ENCODE assay signal across 8 cellular contexts in the genomic region with DNA sequence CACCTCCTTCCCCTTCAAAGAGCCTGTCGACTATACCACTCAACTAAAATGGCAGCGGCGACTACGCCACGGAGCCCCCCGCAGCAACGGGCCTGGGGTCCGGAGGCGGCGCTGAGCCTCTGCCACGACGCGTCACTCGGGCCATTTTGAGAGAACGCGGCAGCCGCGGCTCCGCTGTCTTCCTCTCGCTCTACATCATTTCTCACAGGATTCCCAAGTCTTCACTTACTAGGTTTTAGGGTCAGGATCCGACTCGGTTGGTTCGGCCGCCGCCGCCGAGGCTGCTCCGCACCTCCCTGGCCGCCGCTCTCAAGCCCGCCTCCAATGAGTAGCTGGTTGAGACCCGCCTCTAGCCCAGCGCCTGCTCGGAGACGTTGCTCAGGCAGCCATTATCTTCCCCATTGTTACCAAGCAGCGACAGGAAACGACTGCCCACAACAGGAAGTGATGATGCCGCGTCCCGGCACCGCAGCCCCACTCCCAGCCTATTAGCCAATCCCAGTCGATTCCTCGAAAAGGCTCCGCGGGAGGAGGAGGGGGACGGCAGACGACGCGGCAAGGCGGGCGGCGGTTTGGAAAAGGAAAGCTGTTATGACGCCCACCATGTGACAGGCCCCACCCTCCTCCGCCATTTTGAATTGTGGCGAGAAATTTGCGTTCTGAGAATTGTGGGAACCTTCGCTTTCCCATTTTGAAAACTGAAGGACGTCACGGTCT. TPM values are rescaled to one million over a fixed set of nuclear protein-coding genes. Genes with fewer than 3 reads are reported as not detected.
DNase-seq lines count a peak whose midpoint lies in the region; ATAC-seq, FAIRE-seq and TF ChIP-seq lines count a peak whose summit lies in the region.

TSS of gene RLIM (minus strand) at position 432 of the 717 bp plus-strand sequence. CDS start 18,647 bp downstream, outside the sequence.

- peak within 1 kb of the TSS; percentile 74 for H3K4me2 ChIP-seq in keratinocyte (ENCODE audit: control insufficient read depth, extremely low read depth, insufficient read depth, low read depth, low read length)

- dilution Hi-C loops in keratinocyte (cut with MboI; ENCODE audit: extremely low pct_ligation_motif_present, low sequenced_read_pairs): no loop called here

- no peaks in the 10 kb centered on the region for H3K4me1 ChIP-seq in keratinocyte (ENCODE audit: control insufficient read depth, extremely low read depth, insufficient read depth, low read length)

- H3K27me3 ChIP-seq in keratinocyte (ENCODE audit: control insufficient read depth, extremely low read depth, insufficient read depth, low read length): no peaks in the 10 kb centered on the region

- peaks cover 2% of the 10 kb centered on the region for H3K36me3 Mint-ChIP-seq in chondrocyte (ENCODE audit: low read depth)

- no peaks in the 10 kb centered on the region for H3K27me3 Mint-ChIP-seq in chondrocyte (ENCODE audit: low read depth)

- TF ChIP-seq POLR2A in GM19099 (IDR thresholded peaks at IDR 0.05; ENCODE audit: extremely low read depth, insufficient read length, low read depth): peak; percentile 77

- no peaks in the 10 kb centered on the region for H3K9me1 ChIP-seq in keratinocyte (ENCODE audit: control insufficient read depth, extremely low read depth, insufficient read depth, low read length)

- peak within 1 kb of the TSS; percentile 95 for H3K9ac ChIP-seq in keratinocyte (ENCODE audit: control insufficient read depth, extremely low read depth, insufficient read depth, low read length)

- no peaks in the 10 kb centered on the region for H3K9me3 Mint-ChIP-seq in chondrocyte (ENCODE audit: low read depth)

- no peak for FAIRE-seq in keratinocyte (lab: Jason Lieb, UNC)

- TF ChIP-seq CTCF in chondrocyte (IDR thresholded peaks at IDR 0.05): no peak
- no peak for TF ChIP-seq CTCF in keratinocyte (optimal IDR thresholded peaks at IDR 0.05 in 1 of 3, IDR thresholded peaks at IDR 0.05 in 1 of 3, conservative IDR thresholded peaks at IDR 0.05 in 1 of 3; ENCODE audit: extremely low read depth in 1 of 3, insufficient read depth in 2 of 3, low read length in 3 of 3)

- H3K9me3 ChIP-seq in keratinocyte (ENCODE audit: control insufficient read depth, low read depth, low read length): no peaks in the 10 kb centered on the region

- peak within 1 kb of the TSS; percentile 92 for H3K4me3 Mint-ChIP-seq in chondrocyte (ENCODE audit: unreplicated experiment)

- no peaks in the 10 kb centered on the region for H4K20me1 ChIP-seq in keratinocyte (ENCODE audit: control insufficient read depth, extremely low read depth, insufficient read depth, low read length)

- H3K4me1 Mint-ChIP-seq in chondrocyte (ENCODE audit: low read depth): peaks cover 16% of the 10 kb centered on the region

- H2AFZ ChIP-seq in keratinocyte (ENCODE audit: control insufficient read depth, low read length): peak within 1 kb of the TSS; percentile 84

- H3K79me2 ChIP-seq in keratinocyte (ENCODE audit: control insufficient read depth, insufficient read depth, low read length): peaks cover 46% of the 10 kb centered on the region

- H3K36me3 ChIP-seq in keratinocyte (ENCODE audit: control insufficient read depth in 2 of 2, extremely low read depth in 1 of 2, insufficient read depth in 2 of 2, low read length in 2 of 2): no peaks in the 10 kb centered on the region

- peak; percentile 93 for DNase-seq in AG20443 (ENCODE audit: low spot score)
- DNase-seq in NCI-H510A (lab: John Stamatoyannopoulos, UW): peak; percentile 91
- peak; percentile 87 for DNase-seq in activated CD4-positive, alpha-beta T cell treated with anti-CD3 and anti-CD28 coated beads for 1 hour
- peak; percentile 97 for DNase-seq in chondrocyte (ENCODE audit: low spot score)
- DNase-seq in keratinocyte (ENCODE audit: low read depth, low spot score): peak; percentile 36
- peak; percentile 79 to 81 for DNase-seq in stimulated activated CD4-positive, alpha-beta T cell treated with anti-CD3 and anti-CD28 coated beads, Interleukin-15, amount 100 ng/mL, for 1 hour (ENCODE audit: low read depth in 1 of 2, low spot score in 1 of 2)

- H3K4me3 ChIP-seq in keratinocyte (ENCODE audit: control insufficient read depth in 2 of 3, extremely low read depth in 1 of 3, insufficient read depth in 2 of 3, low read depth in 1 of 3, low read length in 3 of 3): peak within 1 kb of the TSS; percentile 65 to 77 (median 70)

- peak within 1 kb of the TSS; percentile 85 for H3K27ac ChIP-seq in keratinocyte (ENCODE audit: control insufficient read depth, insufficient read depth, low read length)

- peak; percentile 97 for ATAC-seq in HG03432 (IDR thresholded peaks at IDR 0.05; ENCODE audit: unreplicated experiment)

- H3K27ac Mint-ChIP-seq in chondrocyte (ENCODE audit: unreplicated experiment): peak within 1 kb of the TSS; percentile 99

RNA-seq across cellular contexts. Expression of gene RLIM, which starts in this region (rescaled TPM):
- total RNA-seq in chondrocyte: 42.9 to 51.5 TPM (median 44.6 TPM) in 3 replicates
- 16.7 to 23.8 TPM (median 17.5 TPM) in 3 replicates for polyA plus RNA-seq in keratinocyte
- polyA plus RNA-seq in keratinocyte (2011; ENCODE audit: low read depth): 15.8 TPM
- 9.5 and 18.5 TPM in 2 replicates for polyA plus RNA-seq in keratinocyte (2011; cell fraction: cytosol; rRNA removed)
- polyA plus RNA-seq in keratinocyte (2011; cell fraction: nucleus; rRNA removed): 20.8 and 27.3 TPM in 2 replicates
- polyA plus RNA-seq in keratinocyte (2012; ENCODE audit: low replicate concordance): 11.7 and 16.6 TPM in 2 replicates
- polyA minus RNA-seq in keratinocyte: 8.9 to 64.7 TPM (median 32.1 TPM) in 3 replicates
- polyA minus RNA-seq in keratinocyte (2011; cell fraction: cytosol; rRNA and poly(A)+ RNA removed): 32.2 TPM
- polyA minus RNA-seq in keratinocyte (2011; cell fraction: nucleus; rRNA and poly(A)+ RNA removed): 30.2 and 69.2 TPM in 2 replicates

Comparison
In these comparisons a context has a peak if more than half of its experiments do, and no peak if none do; other contexts are left out.
1. Peak in every context shown above with its lines: DNase-seq, ATAC-seq, H3K4me3 ChIP-seq and H3K27ac ChIP-seq.
2. DNase-seq: peak in every context shown above with its lines; median percentile 97 in chondrocyte; 93 in AG20443; 91 in NCI-H510A; 87 in activated CD4-positive, alpha-beta T cell treated with anti-CD3 and anti-CD28 coated beads for 1 hour; 80 in stimulated activated CD4-positive, alpha-beta T cell treated with anti-CD3 and anti-CD28 coated beads, Interleukin-15, amount 100 ng/mL, for 1 hour; 36 in keratinocyte.